8 cellular contexts compared by ENCODE assay signal in the genomic region with DNA sequence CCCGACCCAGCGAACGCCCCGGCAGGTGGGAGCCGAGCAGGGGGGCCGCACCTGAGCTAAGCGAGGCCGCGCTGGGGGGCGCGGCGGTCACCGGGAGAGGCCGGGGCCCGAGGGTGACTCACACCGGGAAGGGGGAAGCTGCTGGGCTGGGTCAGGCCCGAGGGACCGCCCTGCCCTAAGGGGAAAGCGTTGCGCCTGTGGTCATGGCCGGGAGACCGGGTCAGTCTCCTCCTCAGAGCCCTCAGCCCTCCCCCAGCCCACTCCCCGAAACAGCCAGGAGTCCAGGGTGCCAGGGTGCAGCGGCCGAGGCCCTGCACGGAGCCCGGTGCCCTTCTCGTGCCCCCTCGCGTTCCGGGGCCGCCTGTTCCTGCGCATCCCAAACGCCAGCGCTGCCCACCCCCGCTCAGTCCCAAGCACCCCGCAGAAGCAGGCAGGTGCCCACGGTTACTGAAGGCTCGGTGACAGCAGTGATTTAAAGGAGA. TPM values are rescaled to one million over a fixed set of nuclear protein-coding genes. Genes with fewer than 3 reads are reported as not detected.
A peak's percentile ranks its signal among the peaks of the same experiment; 100 is the strongest.
DNase-seq lines count a peak whose midpoint lies in the region; ATAC-seq, FAIRE-seq and TF ChIP-seq lines count a peak whose summit lies in the region.

No MANE protein-coding gene starts in this region.

- intact Hi-C loops in CD4-positive, alpha-beta T cell (cut with DNase I, micrococcal nuclease), result loop anchor here (1.0 to 5.0 kb wide), 7 partner anchors 21 to 183 kb away; a partner anchor contains a TSS
- intact Hi-C loops in kidney (cut with DNase I), result no loop called here

- DNase-seq in CD4-positive, alpha-beta T cell, result no peak
- no peak for DNase-seq in activated naive CD8-positive, alpha-beta T cell treated with anti-CD3 and anti-CD28 coated beads, Interleukin-2, amount 50 U/mL, for 24 hours
- peak; percentile 90 for DNase-seq in kidney
- no peak for DNase-seq in NCI-H187 treated with DMSO at 0.1 percent for 48 hours (lab: John Stamatoyannopoulos, UW)
- DNase-seq in DMS79 (lab: John Stamatoyannopoulos, UW), result no peak
- no peak for DNase-seq in frontal cortex (ENCODE audit: low spot score in 2 of 2)

- CTCF ChIA-PET in CD4-positive, alpha-beta T cell (lab: Charles Lee), result interaction anchor here (0.7 to 2.3 kb wide), 4 partner anchors 22 to 187 kb away, joined by 3 to 12 read pairs (median 4); a partner anchor contains a TSS

- H3K27me3 Mint-ChIP-seq in CD4-positive, alpha-beta T cell, result no peaks in the 10 kb centered on the region
- H3K27me3 Mint-ChIP-seq in activated naive CD8-positive, alpha-beta T cell treated with anti-CD3 and anti-CD28 coated beads, Interleukin-2, amount 50 U/mL, for 24 hours, result no peaks in the 10 kb centered on the region

- peaks cover 4 to 11% of the 10 kb centered on the region in 2 donors for H3K4me1 ChIP-seq in kidney (ENCODE audit: control insufficient read depth in 1 of 2, insufficient read depth in 1 of 2, low read depth in 1 of 2, low read length in 2 of 2)

- H3K4me1 Mint-ChIP-seq in CD4-positive, alpha-beta T cell (ENCODE audit: low read depth), result peaks cover 18% of the 10 kb centered on the region
- H3K4me1 Mint-ChIP-seq in activated naive CD8-positive, alpha-beta T cell treated with anti-CD3 and anti-CD28 coated beads, Interleukin-2, amount 50 U/mL, for 24 hours, result peaks cover 15% of the 10 kb centered on the region

- POLR2A ChIA-PET in CD4-positive, alpha-beta T cell (lab: Charles Lee), result interaction anchor here (0.9 to 2.9 kb wide), 6 partner anchors 12 to 130 kb away, joined by 3 to 18 read pairs (median 8); a partner anchor contains a TSS

- H3K9me3 Mint-ChIP-seq in CD4-positive, alpha-beta T cell, result no peaks in the 10 kb centered on the region
- no peaks in the 10 kb centered on the region for H3K9me3 Mint-ChIP-seq in activated naive CD8-positive, alpha-beta T cell treated with anti-CD3 and anti-CD28 coated beads, Interleukin-2, amount 50 U/mL, for 24 hours

- ATAC-seq in CD4-positive, alpha-beta T cell (ENCODE audit: poor library complexity), result no peak
- peak; percentile 1 for ATAC-seq in HG02610 (IDR thresholded peaks at IDR 0.05; ENCODE audit: unreplicated experiment)
- no peak for ATAC-seq in activated naive CD8-positive, alpha-beta T cell treated with anti-CD3 and anti-CD28 coated beads, Interleukin-2, amount 50 U/mL, for 24 hours

- H3K9me3 ChIP-seq in CD4-positive, alpha-beta T cell (ENCODE audit: control insufficient read depth, low read length), result no peaks in the 10 kb centered on the region
- no peaks in the 10 kb centered on the region for H3K9me3 ChIP-seq in kidney (ENCODE audit: control insufficient read depth in 1 of 2, low read length in 2 of 2)

- no peak overlapping the region for H3K27ac ChIP-seq in CD4-positive, alpha-beta T cell (ENCODE audit: low read depth, low read length)
- H3K27ac ChIP-seq in kidney (ENCODE audit: low read depth in 2 of 2, low read length in 2 of 2) (peak overlapping the region; percentile 43 to 77), temporal lobe (ENCODE audit: low read depth, low read length) (peak overlapping the region; percentile 65)

- H3K36me3 ChIP-seq in kidney (ENCODE audit: control insufficient read depth in 1 of 2, insufficient read depth in 2 of 2, low read length in 2 of 2), result no peaks in the 10 kb centered on the region

- TF ChIP-seq CTCF in CD4-positive, alpha-beta T cell (IDR thresholded peaks at IDR 0.05), result no peak
- no peak for TF ChIP-seq CTCF in kidney (IDR thresholded peaks at IDR 0.05; ENCODE audit: borderline replicate concordance, extremely low read depth, insufficient read depth)

- peak overlapping the region; percentile 34 to 51 for H3K4me3 ChIP-seq in kidney (ENCODE audit: low read length in 2 of 2)

- no peak overlapping the region for H3K27ac Mint-ChIP-seq in CD4-positive, alpha-beta T cell
- H3K27ac Mint-ChIP-seq in activated naive CD8-positive, alpha-beta T cell treated with anti-CD3 and anti-CD28 coated beads, Interleukin-2, amount 50 U/mL, for 24 hours, result no peak overlapping the region

- no peak for FAIRE-seq in kidney (lab: Jason Lieb, UNC)
- no peak for FAIRE-seq in frontal cortex (lab: Jason Lieb, UNC)

- H3K36me3 Mint-ChIP-seq in CD4-positive, alpha-beta T cell (ENCODE audit: low read depth), result no peaks in the 10 kb centered on the region
- H3K36me3 Mint-ChIP-seq in activated naive CD8-positive, alpha-beta T cell treated with anti-CD3 and anti-CD28 coated beads, Interleukin-2, amount 50 U/mL, for 24 hours (ENCODE audit: low read depth), result no peaks in the 10 kb centered on the region

- peak overlapping the region; percentile 84 for H3K4me3 Mint-ChIP-seq in CD4-positive, alpha-beta T cell
- peak overlapping the region; percentile 57 for H3K4me3 Mint-ChIP-seq in activated naive CD8-positive, alpha-beta T cell treated with anti-CD3 and anti-CD28 coated beads, Interleukin-2, amount 50 U/mL, for 24 hours

- peak overlapping the region; percentile 9 to 46 for H3K9ac ChIP-seq in kidney (ENCODE audit: low read length in 2 of 2)

- H3K27me3 ChIP-seq in CD4-positive, alpha-beta T cell (ENCODE audit: control insufficient read depth, insufficient read depth, low read length), result no peaks in the 10 kb centered on the region

RNA-seq across cellular contexts. Expression of a gene that starts 0.7 kb away (rescaled TPM):
- 1 to 10 TPM; 6.7 to 7.7 TPM for total RNA-seq in CD4-positive, alpha-beta T cell
- total RNA-seq in kidney (21.8 TPM), temporal lobe (2.0 TPM), frontal cortex (1.2 TPM)
- polyA plus RNA-seq in kidney (ENCODE audit: insufficient read depth, low read depth, low replicate concordance), result 19.1 TPM

RNA-seq across cellular contexts. Expression of a gene that starts 0.9 kb away (rescaled TPM):
- 10 to 100 TPM; 14.9 to 16.9 TPM for total RNA-seq in CD4-positive, alpha-beta T cell
- total RNA-seq in kidney, result 44.5 TPM
- 18.9 TPM for polyA plus RNA-seq in kidney (ENCODE audit: insufficient read depth, low read depth, low replicate concordance)
- total RNA-seq in temporal lobe, result 14.0 TPM
- total RNA-seq in frontal cortex, result 12.6 TPM

RNA-seq across cellular contexts. Expression of a gene that starts 17.3 kb away (rescaled TPM):
- total RNA-seq in CD4-positive, alpha-beta T cell, result not detected
- total RNA-seq in kidney (5.2 TPM), temporal lobe (not detected), frontal cortex (not detected)
- 5.0 TPM for polyA plus RNA-seq in kidney (ENCODE audit: insufficient read depth, low read depth, low replicate concordance)

RNA-seq across cellular contexts. Expression of a gene that starts 35.3 kb away (rescaled TPM):
- 100 to 1,000 TPM; 104 to 109 TPM for total RNA-seq in CD4-positive, alpha-beta T cell
- 49.5 TPM for total RNA-seq in kidney
- polyA plus RNA-seq in kidney (ENCODE audit: insufficient read depth, low read depth, low replicate concordance), result 32.7 TPM
- total RNA-seq in temporal lobe, result 57.0 TPM
- 33.0 TPM for total RNA-seq in frontal cortex
